Comparison of ENCODE assay signal across 8 cellular contexts in the genomic region with DNA sequence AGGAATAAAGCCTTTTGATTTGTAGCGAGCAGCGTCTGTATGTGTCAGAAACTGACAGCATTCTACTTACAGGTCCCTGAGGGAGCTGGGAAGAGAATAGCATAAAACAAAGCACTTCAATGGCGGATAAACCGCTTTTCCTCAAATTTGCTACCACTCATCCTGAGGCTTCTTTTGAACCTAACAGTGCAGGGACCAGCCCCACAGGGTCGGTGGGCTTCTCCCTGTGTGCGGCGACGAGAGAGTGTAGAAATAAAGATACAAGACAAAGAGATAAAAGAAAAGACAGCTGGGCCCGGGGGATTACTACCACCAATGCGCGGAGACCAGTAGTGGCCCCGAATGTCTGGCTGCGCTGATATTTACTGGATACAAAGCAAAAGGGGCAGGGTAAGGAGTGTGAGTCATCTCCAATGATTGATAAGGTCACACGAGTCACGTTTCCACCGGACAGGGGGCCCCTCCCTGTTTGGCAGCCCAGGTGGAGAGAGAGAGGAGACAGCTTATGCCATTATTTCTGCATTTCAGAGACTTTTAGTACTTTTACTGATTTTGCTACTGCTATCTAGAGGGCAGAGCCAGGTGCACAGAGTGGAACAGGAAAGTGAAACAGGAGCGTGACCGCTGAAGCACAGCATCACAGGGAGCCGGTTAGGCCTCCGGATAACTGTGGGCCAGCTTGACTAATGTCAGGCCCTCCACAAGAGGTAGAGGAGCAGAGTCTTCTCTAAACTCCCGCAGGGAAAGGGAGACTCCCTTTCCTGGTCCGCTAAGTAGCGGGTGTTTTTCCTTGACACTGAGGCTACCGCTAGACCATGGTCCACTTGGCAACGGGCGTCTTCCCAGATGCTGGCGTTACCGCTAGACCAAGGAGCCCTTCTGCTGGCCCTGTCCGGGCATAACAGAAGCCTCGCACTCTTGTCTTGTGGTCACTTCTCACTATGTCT. TPM values are rescaled to one million over a fixed set of nuclear protein-coding genes. Genes with fewer than 3 reads are reported as not detected.
DNase-seq lines count a peak whose midpoint lies in the region; ATAC-seq, FAIRE-seq and TF ChIP-seq lines count a peak whose summit lies in the region.
"Not testable (repeated sequence)": the region's sequence is repeated elsewhere in the genome, so short reads cannot be mapped to it uniquely, and the experiment has no call there.

No MANE protein-coding gene starts in this region.

- peak overlapping the region; percentile 98 for H3K4me3 Mint-ChIP-seq in activated CD4-positive, alpha-beta T cell treated with anti-CD3 and anti-CD28 coated beads, Interleukin-2, amount 10 ng/mL, durations not matched to agents 7 days and 5 days

- not testable (repeated sequence) for DNase-seq in GM12891 (ENCODE audit: insufficient read length, low spot score); GM12878 (ENCODE audit: low read depth, low spot score)
- DNase-seq in OCI-M2 (lab: John Stamatoyannopoulos, UW; ENCODE audit: unreplicated experiment) (peak; percentile 75), fibroblast of pulmonary artery (ENCODE audit: low read depth) (peak; percentile 47)
- DNase-seq in activated CD4-positive, alpha-beta T cell treated with anti-CD3 and anti-CD28 coated beads, Interleukin-2, amount 10 ng/mL, durations not matched to agents 7 days and 5 days, result peak; percentile 44
- peak; percentile 70 for DNase-seq in stimulated activated CD4-positive, alpha-beta T cell treated with anti-CD3 and anti-CD28 coated beads, Interleukin-15, amount 100 ng/mL, for 24 hours

- in situ Hi-C loops in GM12878 (cut with MboI), result not testable (repeated sequence)

- H3K4me1 Mint-ChIP-seq in activated CD4-positive, alpha-beta T cell treated with anti-CD3 and anti-CD28 coated beads, Interleukin-2, amount 10 ng/mL, durations not matched to agents 7 days and 5 days, result peaks cover 56% of the 10 kb centered on the region

- not testable (repeated sequence) for H2AFZ ChIP-seq in GM12878 (ENCODE audit: control insufficient read depth, low read depth, low read length)

- H3K9me3 ChIP-seq in GM12878 (replicated peaks; ENCODE audit: control insufficient read depth, insufficient read depth, low read length); mucosa of rectum (ENCODE audit: control insufficient read depth in 2 of 2, low read length in 2 of 2): not testable (repeated sequence)

- BruUV-seq in GM12878 (replicated peaks; lab: Mats Ljungman, UMichigan), result TSS peak; percentile 97

- SMC1A ChIA-PET in GM12878 (lab: Charles Lee; ENCODE audit: uncharacterized antibody, unreplicated experiment), result interaction anchor here (1.0 to 4.5 kb wide), 5 partner anchors 10 to 90 kb away, joined by 3 to 28 read pairs (median 5); a partner anchor contains a TSS

- H3K27me3 Mint-ChIP-seq in activated CD4-positive, alpha-beta T cell treated with anti-CD3 and anti-CD28 coated beads, Interleukin-2, amount 10 ng/mL, durations not matched to agents 7 days and 5 days, result not testable (repeated sequence)

- peak overlapping the region; percentile 98 for H3K27ac Mint-ChIP-seq in activated CD4-positive, alpha-beta T cell treated with anti-CD3 and anti-CD28 coated beads, Interleukin-2, amount 10 ng/mL, durations not matched to agents 7 days and 5 days

- ATAC-seq in GM12878, result peak; percentile 4

- FAIRE-seq in GM12891 (lab: Jason Lieb, UNC), result peak; percentile 68
- not testable (repeated sequence) for FAIRE-seq in GM12878 (lab: Jason Lieb, UNC)

- POLR2A ChIA-PET in activated CD4-positive, alpha-beta T cell treated with anti-CD3 and anti-CD28 coated beads, Interleukin-2, amount 10 ng/mL, durations not matched to agents 7 days and 5 days (lab: Charles Lee), result interaction anchor here (0.6 kb wide), 1 partner anchor 616 kb away, joined by 4 read pairs; no protein-coding TSS in a partner anchor
- POLR2A ChIA-PET in GM12878 (lab: Charles Lee), result interaction anchor here (0.6 to 6.7 kb wide), 11 partner anchors 10 to 1453 kb away, joined by 3 to 64 read pairs (median 15); a partner anchor contains a TSS

- TF ChIP-seq EP300 in GM12878 (IDR thresholded peaks at IDR 0.05; ENCODE audit: borderline replicate concordance in 1 of 2, control insufficient read depth in 1 of 2, low read depth in 2 of 2, low read length in 2 of 2), result not testable (repeated sequence)

- H3K36me3 ChIP-seq in GM12878 (ENCODE audit: control insufficient read depth in 2 of 2, insufficient read depth in 2 of 2, low read length in 1 of 2), result not testable (repeated sequence)
- H3K36me3 ChIP-seq in mucosa of rectum (ENCODE audit: control insufficient read depth in 2 of 2, insufficient read depth in 2 of 2, low read length in 2 of 2), result peaks cover 14 to 28% of the 10 kb centered on the region in 2 donors

- H3K27ac ChIP-seq in 22Rv1, result peak overlapping the region; percentile 95
- peak overlapping the region; percentile 94 for H3K27ac ChIP-seq in GM12878 (ENCODE audit: control insufficient read depth, insufficient read depth)
- peak overlapping the region; percentile 99 to 100 for H3K27ac ChIP-seq in mucosa of rectum (ENCODE audit: low read depth in 2 of 2, low read length in 2 of 2)

- H3K4me3 ChIP-seq in GM12878 (peak overlapping the region; percentile 100), fibroblast of pulmonary artery (replicated peaks; ENCODE audit: low read depth, low read length) (peak overlapping the region; percentile 92), mucosa of rectum (ENCODE audit: low read length in 2 of 2) (peak overlapping the region in 1 of 2 donors; percentile 45)

- CTCF ChIA-PET in activated CD4-positive, alpha-beta T cell treated with anti-CD3 and anti-CD28 coated beads, Interleukin-2, amount 10 ng/mL, durations not matched to agents 7 days and 5 days (lab: Charles Lee), result interaction anchor here (1.5 to 4.0 kb wide), 2 partner anchors 10 to 117 kb away, joined by 3 to 16 read pairs; a partner anchor contains a TSS
- CTCF ChIA-PET in GM12878 (lab: Yijun Ruan, JAX), result interaction anchor here (0.8 to 2.2 kb wide), 7 partner anchors 9 to 117 kb away, joined by 3 to 10 read pairs (median 5); a partner anchor contains a TSS

- not testable (repeated sequence) for H3K4me1 ChIP-seq in GM12878 (ENCODE audit: control insufficient read depth, insufficient read depth, low read length)
- peaks cover 26 to 31% of the 10 kb centered on the region in 2 donors for H3K4me1 ChIP-seq in mucosa of rectum (ENCODE audit: control insufficient read depth in 2 of 2, insufficient read depth in 2 of 2, low read length in 2 of 2)

- not testable (repeated sequence) for H3K9me3 Mint-ChIP-seq in activated CD4-positive, alpha-beta T cell treated with anti-CD3 and anti-CD28 coated beads, Interleukin-2, amount 10 ng/mL, durations not matched to agents 7 days and 5 days

- intact Hi-C loops in GM12878 (cut with micrococcal nuclease; ENCODE audit: unreplicated experiment), result not testable (repeated sequence)

- TF ChIP-seq CTCF in 22Rv1 (IDR thresholded peaks at IDR 0.05); GM12878 (IDR thresholded peaks at IDR 0.05 in 2 of 3, conservative IDR thresholded peaks at IDR 0.05 in 1 of 3; ENCODE audit: control insufficient read depth in 2 of 3, extremely low read depth in 1 of 3, insufficient read depth in 1 of 3, low read depth in 3 of 3, low read length in 3 of 3); fibroblast of pulmonary artery (IDR thresholded peaks at IDR 0.05; ENCODE audit: low read length, missing control alignments): not testable (repeated sequence)

- not testable (repeated sequence) for TF ChIP-seq RAD21 in GM12878 (IDR thresholded peaks at IDR 0.05; ENCODE audit: insufficient read depth, low read depth, low read length)

- peak overlapping the region; percentile 99 for H3K9ac ChIP-seq in GM12878 (ENCODE audit: control insufficient read depth, insufficient read depth, low read length)
- H3K9ac ChIP-seq in mucosa of rectum (ENCODE audit: low read depth in 1 of 2, low read length in 2 of 2), result peak overlapping the region; percentile 38 to 99

- TF ChIP-seq POLR2A in GM12891 (IDR thresholded peaks at IDR 0.05; ENCODE audit: low read depth, low read length) (peak; percentile 64), GM12878 (IDR thresholded peaks at IDR 0.05; ENCODE audit: low read depth, low read length) (peak; percentile 53; the same call in 1 of the 2 replicates)

- H3K4me2 ChIP-seq in GM12878 (ENCODE audit: control insufficient read depth, insufficient read depth), result peak overlapping the region; percentile 98

- RAD21 ChIA-PET in GM12878 (lab: Charles Lee; ENCODE audit: unreplicated experiment), result interaction anchor here (1.0 to 5.0 kb wide), 6 partner anchors 10 to 95 kb away, joined by 4 to 26 read pairs (median 6); a partner anchor contains a TSS

- not testable (repeated sequence) for H4K20me1 ChIP-seq in GM12878 (ENCODE audit: control insufficient read depth, insufficient read depth)

- H3K79me2 ChIP-seq in GM12878 (ENCODE audit: control insufficient read depth, insufficient read depth, low read length), result peaks cover 50% of the 10 kb centered on the region

- H3K36me3 Mint-ChIP-seq in activated CD4-positive, alpha-beta T cell treated with anti-CD3 and anti-CD28 coated beads, Interleukin-2, amount 10 ng/mL, durations not matched to agents 7 days and 5 days (ENCODE audit: low read depth), result peaks cover 52% of the 10 kb centered on the region

- WGBS in GM12878 (ENCODE audit: insufficient coverage, insufficient replicate concordance, low lambda C conversion rate, missing lambda C conversion rate), result 2% methylated on average over 30 of the region's 30 CpGs

- not testable (repeated sequence) for H3K27me3 ChIP-seq in GM12878 (replicated peaks in 1 of 2; ENCODE audit: control insufficient read depth in 2 of 2, insufficient read depth in 2 of 2, low read length in 1 of 2); mucosa of rectum (ENCODE audit: control insufficient read depth in 2 of 2, insufficient read depth in 2 of 2, low read length in 2 of 2)

RNA-seq across cellular contexts. Expression of a gene that starts 4.1 kb away (rescaled TPM):
- 72.6 TPM for polyA plus RNA-seq in GM12891 (2012; ENCODE audit: low read depth, missing spikeins)
- 10 to 100 TPM; 49.6 to 53.3 TPM for total RNA-seq in activated CD4-positive, alpha-beta T cell treated with anti-CD3 and anti-CD28 coated beads, Interleukin-2, amount 10 ng/mL, durations not matched to agents 7 days and 5 days
- 90.5 and 94.5 TPM in 2 replicates for total RNA-seq in GM12878 (2013; cell fraction: nucleolus; rRNA removed)
- total RNA-seq in GM12878 (2014; rRNA removed) (23.9 and 26.3 TPM in 2 replicates), GM12878 (2014; rRNA removed; fragmentation: Illumina TruSeq; extraction: Trizol) (21.0 and 22.2 TPM in 2 replicates), GM12878 (2021) (30.0 and 30.6 TPM in 2 replicates)
- polyA plus RNA-seq in GM12878 (2011; ENCODE audit: low read depth), result 32.8 TPM
- polyA plus RNA-seq in GM12878 (2011; rRNA removed) (18.6 and 19.1 TPM in 2 replicates), GM12878 (2014; fragmentation: Illumina TruSeq; extraction: Trizol) (28.0 and 29.9 TPM in 2 replicates), GM12878 (2014; fragmentation: Nextera tagmentation; extraction: Ambion mirVana) (under 1 TPM; 0.68 to 0.90 TPM), GM12878 (2014; rRNA removed) (28.5 and 29.0 TPM in 2 replicates), GM12878 (2016; fragmentation: Nextera tagmentation; extraction: Ambion mirVana) (10 to 100 TPM; 44.1 to 50.8 TPM)
- polyA plus RNA-seq in GM12878 (2011; cell fraction: cytosol; rRNA removed), result 16.9 and 21.8 TPM in 2 replicates
- 34.4 and 42.1 TPM in 2 replicates for polyA plus RNA-seq in GM12878 (2011; cell fraction: nucleus; rRNA removed)
- 64.8 and 69.0 TPM in 2 replicates for polyA plus RNA-seq in GM12878 (2012)
- polyA minus RNA-seq in GM12878 (2011; rRNA and poly(A)+ RNA removed), result 11.3 and 16.8 TPM in 2 replicates
- polyA minus RNA-seq in GM12878 (2011; cell fraction: cytosol; rRNA and poly(A)+ RNA removed), result 7.4 and 12.2 TPM in 2 replicates
- 19.8 and 24.3 TPM in 2 replicates for polyA minus RNA-seq in GM12878 (2011; cell fraction: nucleus; rRNA and poly(A)+ RNA removed)

RNA-seq across cellular contexts. Expression of a gene that starts 7.9 kb away (rescaled TPM):
- 9.8 TPM for polyA plus RNA-seq in GM12891 (2012; ENCODE audit: low read depth, missing spikeins)
- 1 to 10 TPM; 3.8 to 4.6 TPM for total RNA-seq in activated CD4-positive, alpha-beta T cell treated with anti-CD3 and anti-CD28 coated beads, Interleukin-2, amount 10 ng/mL, durations not matched to agents 7 days and 5 days
- total RNA-seq in GM12878 (2013; cell fraction: nucleolus; rRNA removed), result 1.8 and 2.3 TPM in 2 replicates
- total RNA-seq in GM12878 (2014; rRNA removed) (5.0 and 7.5 TPM in 2 replicates), GM12878 (2014; rRNA removed; fragmentation: Illumina TruSeq; extraction: Trizol) (3.1 and 3.3 TPM in 2 replicates), GM12878 (2021) (6.5 and 7.1 TPM in 2 replicates)
- polyA plus RNA-seq in GM12878 (2011; ENCODE audit: low read depth), result 4.3 TPM
- polyA plus RNA-seq in GM12878 (2011; rRNA removed) (1.9 and 2.3 TPM in 2 replicates), GM12878 (2014; fragmentation: Illumina TruSeq; extraction: Trizol) (1.5 and 3.5 TPM in 2 replicates), GM12878 (2014; fragmentation: Nextera tagmentation; extraction: Ambion mirVana) (under 1 TPM in 1 of 2 experiments, not detected in 1; 0.13 TPM), GM12878 (2014; rRNA removed) (5.4 and 6.4 TPM in 2 replicates), GM12878 (2016; fragmentation: Nextera tagmentation; extraction: Ambion mirVana) (10 to 100 TPM in 1 of 2 experiments, 1 to 10 TPM in 1; 7.8 to 10.0 TPM)
- polyA plus RNA-seq in GM12878 (2011; cell fraction: cytosol; rRNA removed), result 2.1 and 2.8 TPM in 2 replicates
- polyA plus RNA-seq in GM12878 (2011; cell fraction: nucleus; rRNA removed), result 1.7 and 3.2 TPM in 2 replicates
- 13.4 and 14.8 TPM in 2 replicates for polyA plus RNA-seq in GM12878 (2012)
- 0.66 and 0.82 TPM in 2 replicates for polyA minus RNA-seq in GM12878 (2011; rRNA and poly(A)+ RNA removed)
- 1.4 TPM in 1 of 2 replicates, not detected in the other for polyA minus RNA-seq in GM12878 (2011; cell fraction: cytosol; rRNA and poly(A)+ RNA removed)
- 0.36 and 1.4 TPM in 2 replicates for polyA minus RNA-seq in GM12878 (2011; cell fraction: nucleus; rRNA and poly(A)+ RNA removed)

RNA-seq across cellular contexts. Expression of a gene that starts 22.2 kb away (rescaled TPM):
- polyA plus RNA-seq in GM12891 (2012; ENCODE audit: low read depth, missing spikeins), result 0.35 TPM
- not detected for total RNA-seq in activated CD4-positive, alpha-beta T cell treated with anti-CD3 and anti-CD28 coated beads, Interleukin-2, amount 10 ng/mL, durations not matched to agents 7 days and 5 days
- total RNA-seq in GM12878 (2013; cell fraction: nucleolus; rRNA removed), result 0.64 and 1.1 TPM in 2 replicates
- total RNA-seq in GM12878 (2014; rRNA removed) (0.49 and 0.56 TPM in 2 replicates), GM12878 (2014; rRNA removed; fragmentation: Illumina TruSeq; extraction: Trizol) (0.14 and 0.22 TPM in 2 replicates), GM12878 (2021) (0.82 and 1.2 TPM in 2 replicates)
- 0.28 TPM for polyA plus RNA-seq in GM12878 (2011; ENCODE audit: low read depth)
- polyA plus RNA-seq in GM12878 (2011; rRNA removed) (0.26 and 0.45 TPM in 2 replicates), GM12878 (2014; fragmentation: Illumina TruSeq; extraction: Trizol) (0.31 and 0.57 TPM in 2 replicates), GM12878 (2014; fragmentation: Nextera tagmentation; extraction: Ambion mirVana) (under 1 TPM in 1 of 2 experiments, not detected in 1; 0.62 TPM), GM12878 (2014; rRNA removed) (0.69 and 1.5 TPM in 2 replicates), GM12878 (2016; fragmentation: Nextera tagmentation; extraction: Ambion mirVana) (under 1 TPM; 0.17 to 0.18 TPM)
- 0.28 and 0.51 TPM in 2 replicates for polyA plus RNA-seq in GM12878 (2011; cell fraction: cytosol; rRNA removed)
- 0.19 and 0.40 TPM in 2 replicates for polyA plus RNA-seq in GM12878 (2011; cell fraction: nucleus; rRNA removed)
- 0.70 and 0.84 TPM in 2 replicates for polyA plus RNA-seq in GM12878 (2012)
- polyA minus RNA-seq in GM12878 (2011; rRNA and poly(A)+ RNA removed), result 0.15 and 0.52 TPM in 2 replicates
- not detected in 2 replicates for polyA minus RNA-seq in GM12878 (2011; cell fraction: cytosol; rRNA and poly(A)+ RNA removed)
- 0.12 TPM in 1 of 2 replicates, not detected in the other for polyA minus RNA-seq in GM12878 (2011; cell fraction: nucleus; rRNA and poly(A)+ RNA removed)

RNA-seq across cellular contexts. Expression of a gene that starts 23.8 kb away (rescaled TPM):
- polyA plus RNA-seq in GM12891 (2012; ENCODE audit: low read depth, missing spikeins), result 106 TPM
- total RNA-seq in activated CD4-positive, alpha-beta T cell treated with anti-CD3 and anti-CD28 coated beads, Interleukin-2, amount 10 ng/mL, durations not matched to agents 7 days and 5 days, result 100 to 1,000 TPM; 231 to 251 TPM
- total RNA-seq in GM12878 (2013; cell fraction: nucleolus; rRNA removed), result 118 and 121 TPM in 2 replicates
- 41.8 and 48.6 TPM in 2 replicates for total RNA-seq in GM12878 (2014; rRNA removed)
- total RNA-seq in GM12878 (2014; rRNA removed; fragmentation: Illumina TruSeq; extraction: Trizol), result 31.7 and 33.0 TPM in 2 replicates
- total RNA-seq in GM12878 (2021), result 80.2 and 82.4 TPM in 2 replicates
- polyA plus RNA-seq in GM12878 (2011; ENCODE audit: low read depth), result 41.2 TPM
- polyA plus RNA-seq in GM12878 (2011; rRNA removed), result 19.3 and 40.3 TPM in 2 replicates
- polyA plus RNA-seq in GM12878 (2011; cell fraction: cytosol; rRNA removed), result 53.1 and 63.0 TPM in 2 replicates
- polyA plus RNA-seq in GM12878 (2011; cell fraction: nucleus; rRNA removed), result 77.6 and 86.5 TPM in 2 replicates
- polyA plus RNA-seq in GM12878 (2012), result 97.8 and 107 TPM in 2 replicates
- polyA plus RNA-seq in GM12878 (2014; fragmentation: Illumina TruSeq; extraction: Trizol), result 13.9 and 32.5 TPM in 2 replicates
- polyA plus RNA-seq in GM12878 (2014; fragmentation: Nextera tagmentation; extraction: Ambion mirVana), result 1 to 10 TPM; 1.8 to 3.2 TPM
- 77.7 and 94.2 TPM in 2 replicates for polyA plus RNA-seq in GM12878 (2014; rRNA removed)
- 100 to 1,000 TPM; 112 TPM for polyA plus RNA-seq in GM12878 (2016; fragmentation: Nextera tagmentation; extraction: Ambion mirVana)
- polyA minus RNA-seq in GM12878 (2011; rRNA and poly(A)+ RNA removed), result 14.6 and 32.7 TPM in 2 replicates
- polyA minus RNA-seq in GM12878 (2011; cell fraction: cytosol; rRNA and poly(A)+ RNA removed), result 16.6 and 18.4 TPM in 2 replicates
- polyA minus RNA-seq in GM12878 (2011; cell fraction: nucleus; rRNA and poly(A)+ RNA removed), result 15.7 and 20.2 TPM in 2 replicates

RNA-seq across cellular contexts. Expression of a gene that starts 40.0 kb away (rescaled TPM):
- polyA plus RNA-seq in GM12891 (2012; ENCODE audit: low read depth, missing spikeins), result 8.2 TPM
- total RNA-seq in activated CD4-positive, alpha-beta T cell treated with anti-CD3 and anti-CD28 coated beads, Interleukin-2, amount 10 ng/mL, durations not matched to agents 7 days and 5 days, result under 1 TPM; 0.27 to 0.77 TPM
- total RNA-seq in GM12878 (2013; cell fraction: nucleolus; rRNA removed), result 7.2 and 8.7 TPM in 2 replicates
- 0.28 and 0.98 TPM in 2 replicates for total RNA-seq in GM12878 (2014; rRNA removed)
- total RNA-seq in GM12878 (2014; rRNA removed; fragmentation: Illumina TruSeq; extraction: Trizol), result 0.36 and 0.46 TPM in 2 replicates
- total RNA-seq in GM12878 (2021), result 1.4 TPM in 2 replicates
- polyA plus RNA-seq in GM12878 (2011; ENCODE audit: low read depth), result 3.9 TPM
- 1.6 and 4.1 TPM in 2 replicates for polyA plus RNA-seq in GM12878 (2011; rRNA removed)
- 5.3 and 6.6 TPM in 2 replicates for polyA plus RNA-seq in GM12878 (2011; cell fraction: cytosol; rRNA removed)
- polyA plus RNA-seq in GM12878 (2011; cell fraction: nucleus; rRNA removed), result 4.7 and 7.2 TPM in 2 replicates
- polyA plus RNA-seq in GM12878 (2012), result 7.3 and 8.0 TPM in 2 replicates
- polyA plus RNA-seq in GM12878 (2014; fragmentation: Illumina TruSeq; extraction: Trizol), result 0.31 TPM in 1 of 2 replicates, not detected in the other
- polyA plus RNA-seq in GM12878 (2014; fragmentation: Nextera tagmentation; extraction: Ambion mirVana), result under 1 TPM; 0.21 to 0.26 TPM
- 1.4 and 2.1 TPM in 2 replicates for polyA plus RNA-seq in GM12878 (2014; rRNA removed)
- 1 to 10 TPM in 1 of 2 experiments, under 1 TPM in 1; 0.87 to 1.3 TPM for polyA plus RNA-seq in GM12878 (2016; fragmentation: Nextera tagmentation; extraction: Ambion mirVana)
- 0.73 and 2.9 TPM in 2 replicates for polyA minus RNA-seq in GM12878 (2011; rRNA and poly(A)+ RNA removed)
- polyA minus RNA-seq in GM12878 (2011; cell fraction: cytosol; rRNA and poly(A)+ RNA removed), result not detected in 2 replicates
- polyA minus RNA-seq in GM12878 (2011; cell fraction: nucleus; rRNA and poly(A)+ RNA removed), result 0.97 and 1.1 TPM in 2 replicates
